10 cellular contexts compared by ENCODE assay signal in genomic region chr2:52934354-52934898, GRCh38.
DNase-seq lines count a peak whose midpoint lies in the region; ATAC-seq, FAIRE-seq and TF ChIP-seq lines count a peak whose summit lies in the region.
"Had no signal": no experiment of that assay in that cellular context is flagged by ENCODE, and none has a peak within 500 bp of the region (broad histone marks: within the 10 kb centered on the region; RNA-seq: fewer than 3 reads in every experiment).

No MANE protein-coding gene starts in this region.

- H3K27me3 ChIP-seq in bronchial epithelial cell (ENCODE audit: control insufficient read depth, insufficient read depth, low read length) (no peaks in the 10 kb centered on the region), thyroid gland (no peaks in the 10 kb centered on the region)

- H3K4me3 ChIP-seq in bronchial epithelial cell (ENCODE audit: low read depth, low read length), result no peak overlapping the region
- no peak overlapping the region for H3K4me3 ChIP-seq in thyroid gland (replicated peaks in 1 of 3)
- H3K4me3 ChIP-seq: skin epidermis had no signal

- ATAC-seq in left cardiac atrium (peak; percentile 47 to 87), HG03457 (IDR thresholded peaks at IDR 0.05; ENCODE audit: unreplicated experiment) (peak; percentile 43), HG03025 (IDR thresholded peaks at IDR 0.05; ENCODE audit: low FRiP score, unreplicated experiment) (no peak)

- no peaks in the 10 kb centered on the region for H3K4me1 ChIP-seq in thyroid gland

- intact Hi-C loops in left cardiac atrium (cut with DNase I), result no loop called here
- intact Hi-C loops in cardiac septum (cut with DNase I), result no loop called here
- intact Hi-C loops in thyroid gland (cut with DNase I), result no loop called here

- DNase-seq in left cardiac atrium, result no peak
- DNase-seq in cardiac septum (ENCODE audit: low spot score), result no peak
- DNase-seq in bronchial epithelial cell (ENCODE audit: low read depth), result peak; percentile 92
- DNase-seq in thyroid gland, result no peak
- no peak for DNase-seq in activated gamma-delta T cell (lab: John Stamatoyannopoulos, UW)
- no peak for DNase-seq in COR-L47 (lab: John Stamatoyannopoulos, UW)
- DNase-seq: activated B cell treated with CpG ODN at 0.5 μM for 24 hours had no signal

- no peak for FAIRE-seq in bronchial epithelial cell (lab: Jason Lieb, UNC)

- TF ChIP-seq CTCF in bronchial epithelial cell (IDR thresholded peaks at IDR 0.05; ENCODE audit: insufficient read depth, low read length, severe bottlenecking) (no peak), thyroid gland (IDR thresholded peaks at IDR 0.05) (no peak)

- WGBS in thyroid gland, 2 donors, result 72 to 76% methylated on average over 3 of the region's 3 CpGs

- no peaks in the 10 kb centered on the region for H3K9me3 ChIP-seq in thyroid gland

- TF ChIP-seq POLR2A in thyroid gland (IDR thresholded peaks at IDR 0.05), result no peak

- H3K27ac ChIP-seq in thyroid gland, result no peak overlapping the region

- no peaks in the 10 kb centered on the region for H3K36me3 ChIP-seq in bronchial epithelial cell (ENCODE audit: control insufficient read depth, insufficient read depth, low read length)
- no peaks in the 10 kb centered on the region for H3K36me3 ChIP-seq in thyroid gland
